ENCODE assay signal across 8 cellular contexts in the genomic region with DNA sequence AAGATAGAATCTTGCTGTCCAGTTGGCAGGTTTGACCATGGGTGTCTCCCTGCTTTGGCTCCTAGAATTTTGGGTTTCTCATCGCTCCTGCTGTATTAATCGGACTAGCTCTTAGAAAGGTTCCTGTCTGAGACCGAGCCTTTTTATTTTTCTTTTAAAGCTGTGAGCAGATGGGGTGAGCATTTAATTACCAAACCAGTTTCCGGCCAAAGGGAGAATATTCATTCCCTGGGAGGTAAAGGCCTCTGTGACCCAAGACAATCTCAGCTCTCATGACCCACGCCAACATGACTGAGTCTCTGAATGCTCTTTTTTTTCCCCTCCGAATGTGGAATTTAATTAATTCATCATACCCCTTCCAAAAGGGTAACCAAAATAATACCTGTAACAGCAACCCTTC.
"Had no signal": no experiment of that assay in that cellular context is flagged by ENCODE, and none has a peak within 500 bp of the region (broad histone marks: within the 10 kb centered on the region; RNA-seq: fewer than 3 reads in every experiment).

No MANE protein-coding gene starts in this region.

- ATAC-seq: GM23338, HCT116 had no signal

- DNase-seq: GM23248, GOT3, H7, H9, HCEC 1CT, HFFc6 had no signal
